Comparison of ENCODE assay signal across 15 cellular contexts in the genomic region with DNA sequence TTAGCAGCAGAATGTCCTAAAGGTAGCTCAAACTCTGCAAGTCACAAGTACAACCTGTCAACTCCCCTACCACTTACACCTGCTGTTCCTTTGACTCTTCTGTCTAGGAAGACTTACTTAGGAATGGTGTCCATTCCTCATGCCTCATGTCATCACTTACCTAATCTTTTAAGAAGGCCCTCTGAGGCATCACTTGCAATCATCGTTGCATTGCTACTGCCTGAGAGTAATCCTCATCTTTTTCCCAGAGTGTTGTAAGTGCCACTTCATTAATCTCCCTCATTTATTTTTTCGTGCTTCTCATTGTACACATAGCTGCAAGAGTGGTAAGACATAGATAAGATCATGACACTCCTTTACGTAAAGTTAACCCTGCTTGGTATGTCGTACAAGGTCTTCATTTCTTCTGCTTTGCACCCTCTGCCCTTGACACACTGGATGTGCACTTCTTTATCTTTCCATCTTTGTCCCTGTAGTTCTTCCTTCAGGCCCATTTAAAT.
"Had no signal": no experiment of that assay in that cellular context is flagged by ENCODE, and none has a peak within 500 bp of the region (broad histone marks: within the 10 kb centered on the region; RNA-seq: fewer than 3 reads in every experiment).

No MANE protein-coding gene starts in this region.

- H3K27ac Mint-ChIP-seq: stimulated activated naive B cell treated with anti-CD40 and anti-IgM and Interleukin-4, amounts not matched to agents 10 μg/mL and 1 μg/mL and 100 μg/mL, for 72 hours; T-helper 2 cell treated with Interferon-gamma antibody and Interleukin-4, amounts not matched to agents 5 μg/mL and 100 μg/mL, for 36 hours; WTC11 had no signal

- ATAC-seq: gastrocnemius medialis; stimulated activated naive B cell treated with anti-CD40 and anti-IgM and Interleukin-4, amounts not matched to agents 10 μg/mL and 1 μg/mL and 100 μg/mL, for 72 hours; WTC11 had no signal

- H3K4me3 Mint-ChIP-seq: stimulated activated naive B cell treated with anti-CD40 and anti-IgM and Interleukin-4, amounts not matched to agents 10 μg/mL and 1 μg/mL and 100 μg/mL, for 72 hours; T-helper 2 cell treated with Interferon-gamma antibody and Interleukin-4, amounts not matched to agents 5 μg/mL and 100 μg/mL, for 36 hours; WTC11 had no signal

- DNase-seq: activated CD4-positive, alpha-beta T cell treated with anti-CD3 and anti-CD28 coated beads for 4 hours; activated naive CD4-positive, alpha-beta T cell treated with Interleukin-2 at 50 U/mL for 16 hours; cerebellar nuclear complex; cortex of kidney; gastrocnemius medialis; head of caudate nucleus; midbrain; occipital lobe; posterior cingulate gyrus; sigmoid colon; stimulated activated CD4-positive, alpha-beta T cell treated with anti-CD3 and anti-CD28 coated beads, Interleukin-4, amount 100 ng/mL, for 4 hours; stimulated activated naive B cell treated with anti-CD40 and anti-IgM and Interleukin-4, amounts not matched to agents 10 μg/mL and 1 μg/mL and 100 μg/mL, for 72 hours; thyroid gland had no signal

- H3K27me3 Mint-ChIP-seq: stimulated activated naive B cell treated with anti-CD40 and anti-IgM and Interleukin-4, amounts not matched to agents 10 μg/mL and 1 μg/mL and 100 μg/mL, for 72 hours had no signal

- H3K9me3 Mint-ChIP-seq: stimulated activated naive B cell treated with anti-CD40 and anti-IgM and Interleukin-4, amounts not matched to agents 10 μg/mL and 1 μg/mL and 100 μg/mL, for 72 hours; T-helper 2 cell treated with Interferon-gamma antibody and Interleukin-4, amounts not matched to agents 5 μg/mL and 100 μg/mL, for 36 hours; WTC11 had no signal

- H3K4me1 Mint-ChIP-seq: WTC11 had no signal
